ENCODE assay signal across 1 cellular context in the genomic region with DNA sequence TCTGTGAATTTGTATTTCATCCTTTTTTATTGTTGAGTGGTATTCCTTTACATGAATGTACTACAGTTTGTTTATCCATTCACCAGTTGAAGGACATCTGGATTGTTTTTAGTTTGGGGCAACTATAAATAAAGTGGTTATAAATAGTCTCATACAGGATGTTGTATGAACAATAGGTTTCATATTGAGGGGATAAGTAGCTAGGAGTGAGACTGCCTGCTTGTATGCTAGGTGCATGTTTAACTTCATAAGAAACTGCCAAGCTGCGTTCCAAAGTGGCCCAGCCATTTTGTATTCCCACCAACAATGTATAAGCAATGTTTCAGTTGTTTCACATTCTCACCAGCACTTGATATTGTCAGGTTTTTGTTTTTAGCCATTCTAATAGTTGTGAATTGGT.
TF ChIP-seq lines count a peak whose summit lies in the region.

No MANE protein-coding gene starts in this region.

TF ChIP-seq in HepG2, 621 proteins besides CTCF, POLR2A, EP300 and RAD21 (continued from another document):
- TF ChIP-seq, protein P1, sequence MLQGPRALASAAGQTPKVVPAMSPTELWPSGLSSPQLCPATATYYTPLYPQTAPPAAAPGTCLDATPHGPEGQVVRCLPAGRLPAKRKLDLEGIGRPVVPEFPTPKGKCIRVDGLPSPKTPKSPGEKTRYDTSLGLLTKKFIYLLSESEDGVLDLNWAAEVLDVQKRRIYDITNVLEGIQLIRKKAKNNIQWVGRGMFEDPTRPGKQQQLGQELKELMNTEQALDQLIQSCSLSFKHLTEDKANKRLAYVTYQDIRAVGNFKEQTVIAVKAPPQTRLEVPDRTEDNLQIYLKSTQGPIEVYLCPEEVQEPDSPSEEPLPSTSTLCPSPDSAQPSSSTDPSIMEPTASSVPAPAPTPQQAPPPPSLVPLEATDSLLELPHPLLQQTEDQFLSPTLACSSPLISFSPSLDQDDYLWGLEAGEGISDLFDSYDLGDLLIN (CRISPR knock-in tag; IDR thresholded peaks at IDR 0.05; ENCODE audit: borderline replicate concordance), result no peak
- 0 out of 2 replicates have a peak, but pooled peaks have one; percentile 15 for TF ChIP-seq ZNF7 (CRISPR knock-in tag; IDR thresholded peaks at IDR 0.05)
